17 cellular contexts compared by ENCODE assay signal in genomic region chr7:127786184-127786583, GRCh38.
"Had no signal": no experiment of that assay in that cellular context is flagged by ENCODE, and none has a peak within 500 bp of the region (broad histone marks: within the 10 kb centered on the region; RNA-seq: fewer than 3 reads in every experiment).

No MANE protein-coding gene starts in this region.

- ATAC-seq: activated naive CD8-positive, alpha-beta T cell treated with anti-CD3 and anti-CD28 coated beads, Interleukin-2, amount 50 U/mL, for 24 hours; left ventricle myocardium superior had no signal

- H3K9me3 Mint-ChIP-seq: activated CD4-positive, alpha-beta memory T cell treated with anti-CD3 and anti-CD28 coated beads, Interleukin-2, amount 10 ng/mL, durations not matched to agents 7 days and 5 days; activated naive CD8-positive, alpha-beta T cell treated with anti-CD3 and anti-CD28 coated beads, Interleukin-2, amount 50 U/mL, for 24 hours; central memory CD8-positive, alpha-beta T cell; endodermal cell; nephron progenitor cell; stimulated activated naive CD8-positive, alpha-beta T cell treated with anti-CD3 and anti-CD28 coated beads, Interleukin-15, Interleukin-2, amounts not matched to agents 100 ng/mL and 50 ng/mL, for 24 hours had no signal

- FAIRE-seq: frontal cortex had no signal

- H3K27ac Mint-ChIP-seq: activated CD4-positive, alpha-beta memory T cell treated with anti-CD3 and anti-CD28 coated beads, Interleukin-2, amount 10 ng/mL, durations not matched to agents 7 days and 5 days; activated naive CD8-positive, alpha-beta T cell treated with anti-CD3 and anti-CD28 coated beads, Interleukin-2, amount 50 U/mL, for 24 hours; endodermal cell; nephron progenitor cell; stimulated activated naive CD8-positive, alpha-beta T cell treated with anti-CD3 and anti-CD28 coated beads, Interleukin-15, Interleukin-2, amounts not matched to agents 100 ng/mL and 50 ng/mL, for 24 hours had no signal

- DNase-seq: activated CD4-positive, alpha-beta memory T cell treated with anti-CD3 and anti-CD28 coated beads, Interleukin-2, amount 10 ng/mL, durations not matched to agents 7 days and 5 days; activated CD4-positive, alpha-beta T cell treated with anti-CD3 and anti-CD28 coated beads for 1 hour; activated CD8-positive, alpha-beta memory T cell treated with anti-CD3 and anti-CD28 coated beads, Interleukin-2, amount 50 U/mL, for 48 hours; activated naive CD4-positive, alpha-beta T cell; activated naive CD8-positive, alpha-beta T cell treated with anti-CD3 and anti-CD28 coated beads, Interleukin-2, amount 50 U/mL, for 24 hours; dermis blood vessel endothelial cell; endodermal cell; left ventricle myocardium superior; nephron progenitor cell; stimulated activated CD4-positive, alpha-beta T cell treated with anti-CD3 and anti-CD28 coated beads, Interleukin-15, amount 100 ng/mL, for 24 hours; stimulated activated CD4-positive, alpha-beta T cell treated with anti-CD3 and anti-CD28 coated beads, Interleukin-4, amount 100 ng/mL, for 24 hours; SW 1271; T-helper 9 cell had no signal

- H3K36me3 ChIP-seq: upper lobe of left lung had no signal

- H3K27ac ChIP-seq: upper lobe of left lung had no signal

- H3K9me3 ChIP-seq: upper lobe of left lung had no signal

- H3K27me3 Mint-ChIP-seq: activated CD4-positive, alpha-beta memory T cell treated with anti-CD3 and anti-CD28 coated beads, Interleukin-2, amount 10 ng/mL, durations not matched to agents 7 days and 5 days; activated naive CD8-positive, alpha-beta T cell treated with anti-CD3 and anti-CD28 coated beads, Interleukin-2, amount 50 U/mL, for 24 hours; central memory CD8-positive, alpha-beta T cell; stimulated activated naive CD8-positive, alpha-beta T cell treated with anti-CD3 and anti-CD28 coated beads, Interleukin-15, Interleukin-2, amounts not matched to agents 100 ng/mL and 50 ng/mL, for 24 hours had no signal

- H3K4me3 ChIP-seq: upper lobe of left lung had no signal

- H3K27me3 ChIP-seq: upper lobe of left lung had no signal

- H3K4me3 Mint-ChIP-seq: activated CD4-positive, alpha-beta memory T cell treated with anti-CD3 and anti-CD28 coated beads, Interleukin-2, amount 10 ng/mL, durations not matched to agents 7 days and 5 days; activated naive CD8-positive, alpha-beta T cell treated with anti-CD3 and anti-CD28 coated beads, Interleukin-2, amount 50 U/mL, for 24 hours; central memory CD8-positive, alpha-beta T cell; endodermal cell; nephron progenitor cell; stimulated activated naive CD8-positive, alpha-beta T cell treated with anti-CD3 and anti-CD28 coated beads, Interleukin-15, Interleukin-2, amounts not matched to agents 100 ng/mL and 50 ng/mL, for 24 hours had no signal
